Comparison of ENCODE assay signal across 8 cellular contexts in the genomic region with DNA sequence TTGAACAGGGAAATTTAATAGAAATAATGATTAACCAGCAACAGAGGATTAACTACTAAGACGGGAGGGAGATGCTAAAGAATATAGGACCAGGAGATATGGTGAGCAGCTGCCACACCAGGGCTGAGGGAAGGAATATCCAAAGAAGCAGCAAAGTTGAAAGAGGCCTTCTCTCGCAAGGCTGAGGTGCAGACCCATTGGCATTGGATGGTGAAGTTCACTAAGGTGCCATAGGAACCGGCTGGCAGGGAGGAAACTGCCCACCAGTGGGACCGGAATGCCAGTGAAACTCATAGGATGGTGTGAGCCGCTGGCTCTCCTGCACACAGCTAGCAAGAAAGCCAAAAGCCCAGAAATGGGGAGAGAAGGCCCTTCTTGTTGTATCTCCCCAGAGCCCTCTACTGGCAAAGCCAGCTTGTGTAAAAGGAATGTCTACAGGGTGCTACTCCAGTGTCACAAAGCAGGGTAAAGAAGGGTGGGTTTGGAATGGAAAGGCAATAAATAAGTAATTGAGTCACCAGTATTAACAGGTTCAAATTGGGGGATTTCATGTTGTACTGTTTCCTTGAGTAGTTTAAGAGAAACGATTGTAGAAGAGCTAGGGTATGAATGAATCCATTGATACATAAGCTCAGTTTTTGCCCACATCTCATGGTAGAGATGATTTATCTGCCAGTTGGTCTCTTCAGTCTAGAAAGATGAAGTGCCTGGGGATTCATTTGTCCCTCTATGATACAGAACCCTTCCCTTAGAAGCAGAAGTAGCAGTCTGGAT. TPM values are rescaled to one million over a fixed set of nuclear protein-coding genes. Genes with fewer than 3 reads are reported as not detected.
DNase-seq lines count a peak whose midpoint lies in the region; ATAC-seq and TF ChIP-seq lines count a peak whose summit lies in the region.

No MANE protein-coding gene starts in this region.

- no peaks in the 10 kb centered on the region for H3K9me3 ChIP-seq in gastroesophageal sphincter

- no peak overlapping the region for H3K27ac Mint-ChIP-seq in stimulated activated naive CD8-positive, alpha-beta T cell treated with anti-CD3 and anti-CD28 coated beads, Interleukin-15, amount 100 ng/mL, for 72 hours
- H3K27ac Mint-ChIP-seq in stimulated activated naive B cell treated with anti-CD40 and anti-IgM and Interleukin-4, amounts not matched to agents 10 μg/mL and 1 μg/mL and 100 μg/mL, for 72 hours = peak overlapping the region; percentile 59

- H3K4me1 Mint-ChIP-seq in stimulated activated naive CD8-positive, alpha-beta T cell treated with anti-CD3 and anti-CD28 coated beads, Interleukin-15, amount 100 ng/mL, for 72 hours = peaks cover 23% of the 10 kb centered on the region
- H3K4me1 Mint-ChIP-seq in stimulated activated naive B cell treated with anti-CD40 and anti-IgM and Interleukin-4, amounts not matched to agents 10 μg/mL and 1 μg/mL and 100 μg/mL, for 72 hours = peaks cover 41 to 51% of the 10 kb centered on the region in 2 donors

- peaks cover 14 to 37% of the 10 kb centered on the region in 2 donors for H3K36me3 Mint-ChIP-seq in stimulated activated naive B cell treated with anti-CD40 and anti-IgM and Interleukin-4, amounts not matched to agents 10 μg/mL and 1 μg/mL and 100 μg/mL, for 72 hours

- TF ChIP-seq CTCF in foreskin keratinocyte (conservative IDR thresholded peaks at IDR 0.05) (peak; percentile 46), gastroesophageal sphincter (IDR thresholded peaks at IDR 0.05) (peak in 2 of 4 experiments; percentile 13 to 39)

- H3K27ac ChIP-seq in foreskin keratinocyte (no peak overlapping the region), gastroesophageal sphincter (no peak overlapping the region)

- H3K4me1 ChIP-seq in foreskin keratinocyte (peaks cover 18% of the 10 kb centered on the region), gastroesophageal sphincter (no peaks in the 10 kb centered on the region)

- H3K4me3 Mint-ChIP-seq in stimulated activated naive CD8-positive, alpha-beta T cell treated with anti-CD3 and anti-CD28 coated beads, Interleukin-15, amount 100 ng/mL, for 72 hours = no peak overlapping the region
- no peak overlapping the region for H3K4me3 Mint-ChIP-seq in stimulated activated naive B cell treated with anti-CD40 and anti-IgM and Interleukin-4, amounts not matched to agents 10 μg/mL and 1 μg/mL and 100 μg/mL, for 72 hours

- peak; percentile 28 for ATAC-seq in stimulated activated naive CD8-positive, alpha-beta T cell treated with anti-CD3 and anti-CD28 coated beads, Interleukin-15, Interleukin-2, amounts not matched to agents 100 U/mL and 50 U/mL, for 24 hours
- ATAC-seq in stimulated activated naive CD8-positive, alpha-beta T cell treated with anti-CD3 and anti-CD28 coated beads, Interleukin-15, amount 100 ng/mL, for 72 hours = no peak
- ATAC-seq in foreskin keratinocyte = no peak
- ATAC-seq in stimulated activated naive B cell treated with anti-CD40 and anti-IgM and Interleukin-4, amounts not matched to agents 10 μg/mL and 1 μg/mL and 100 μg/mL, for 72 hours (replicated peaks) = peak in 1 of 2 donors; percentile 35
- ATAC-seq in gastroesophageal sphincter = no peak

- H3K36me3 ChIP-seq in gastroesophageal sphincter = peaks cover 0 to 27% of the 10 kb centered on the region in 2 donors

- H3K27me3 ChIP-seq in foreskin keratinocyte (no peaks in the 10 kb centered on the region), gastroesophageal sphincter (no peaks in the 10 kb centered on the region)

- DNase-seq in stimulated activated naive CD8-positive, alpha-beta T cell treated with anti-CD3 and anti-CD28 coated beads, Interleukin-15, Interleukin-2, amounts not matched to agents 100 U/mL and 50 U/mL, for 24 hours = no peak
- no peak for DNase-seq in stimulated activated naive CD8-positive, alpha-beta T cell treated with anti-CD3 and anti-CD28 coated beads, Interleukin-15, amount 100 ng/mL, for 72 hours
- DNase-seq in RKO (ENCODE audit: low spot score) (peak; percentile 8), foreskin keratinocyte (no peak), DMS153 treated with DMSO at 0.1 percent for 48 hours (lab: John Stamatoyannopoulos, UW; ENCODE audit: unreplicated experiment) (no peak), KG1 (lab: John Stamatoyannopoulos, UW) (no peak)
- DNase-seq in stimulated activated naive B cell treated with anti-CD40 and anti-IgM and Interleukin-4, amounts not matched to agents 10 μg/mL and 1 μg/mL and 100 μg/mL, for 72 hours = no peak

- no peaks in the 10 kb centered on the region for H3K9me3 Mint-ChIP-seq in stimulated activated naive CD8-positive, alpha-beta T cell treated with anti-CD3 and anti-CD28 coated beads, Interleukin-15, amount 100 ng/mL, for 72 hours
- H3K9me3 Mint-ChIP-seq in stimulated activated naive B cell treated with anti-CD40 and anti-IgM and Interleukin-4, amounts not matched to agents 10 μg/mL and 1 μg/mL and 100 μg/mL, for 72 hours = no peaks in the 10 kb centered on the region

- WGBS in gastroesophageal sphincter (ENCODE audit: low coverage in 1 of 2), 2 donors = 73 to 76% methylated on average over 4 of the region's 6 CpGs

- no peak for TF ChIP-seq EP300 in gastroesophageal sphincter (IDR thresholded peaks at IDR 0.05)

- no peaks in the 10 kb centered on the region for H3K27me3 Mint-ChIP-seq in stimulated activated naive CD8-positive, alpha-beta T cell treated with anti-CD3 and anti-CD28 coated beads, Interleukin-15, amount 100 ng/mL, for 72 hours
- H3K27me3 Mint-ChIP-seq in stimulated activated naive B cell treated with anti-CD40 and anti-IgM and Interleukin-4, amounts not matched to agents 10 μg/mL and 1 μg/mL and 100 μg/mL, for 72 hours = no peaks in the 10 kb centered on the region

- TF ChIP-seq POLR2A in gastroesophageal sphincter (IDR thresholded peaks at IDR 0.05) = no peak

- no peak overlapping the region for H3K4me3 ChIP-seq in gastroesophageal sphincter

RNA-seq across cellular contexts. Expression of gene FARP2, which starts 36.0 kb away (rescaled TPM):
- total RNA-seq in foreskin keratinocyte (34.0 and 34.3 TPM in 2 replicates), gastroesophageal sphincter (10 to 100 TPM; 27.6 to 44.0 (median 35.9) TPM)
- 8.6 and 8.7 TPM in 2 replicates for polyA plus RNA-seq in foreskin keratinocyte
